Comparison of ENCODE assay signal across 8 cellular contexts in genomic region chr4:1579834-1580686, GRCh38.
DNase-seq lines count a peak whose midpoint lies in the region; ATAC-seq and TF ChIP-seq lines count a peak whose summit lies in the region.

No MANE protein-coding gene starts in this region.

- peak; percentile 91 for DNase-seq in AG09319 (ENCODE audit: extremely low read depth, low read depth)
- no peak for DNase-seq in LNCaP clone FGC (ENCODE audit: low read depth)
- DNase-seq in cardiac fibroblast (ENCODE audit: low read depth in 2 of 2) = peak in 1 of 2 donors; percentile 93
- DNase-seq in kidney epithelial cell (ENCODE audit: low read depth) = no peak
- DNase-seq in stimulated activated CD4-positive, alpha-beta T cell treated with anti-CD3 and anti-CD28 coated beads, Interleukin-1b, Interleukin-23, amount 100 ng/mL, for 48 hours = peak; percentile 96

- H3K4me3 ChIP-seq in LNCaP clone FGC (ENCODE audit: low read depth, low read length) (peak overlapping the region; percentile 34), WI38 (ENCODE audit: low read depth, low read length) (peak overlapping the region; percentile 50), cardiac fibroblast (replicated peaks in 1 of 2; ENCODE audit: low read depth in 2 of 2, low read length in 2 of 2) (peak overlapping the region; percentile 59 to 61), kidney epithelial cell (ENCODE audit: low read depth, low read length) (peak overlapping the region; percentile 37)

- H3K27me3 ChIP-seq in kidney epithelial cell (ENCODE audit: control insufficient read depth, insufficient read depth, low read length) = peaks cover 49% of the 10 kb centered on the region

- no peaks in the 10 kb centered on the region for H3K36me3 ChIP-seq in kidney epithelial cell (ENCODE audit: control insufficient read depth, insufficient read depth, low read length)

- TF ChIP-seq CTCF in AG09319 (IDR thresholded peaks at IDR 0.05; ENCODE audit: low read depth, low read length) (no peak), LNCaP clone FGC (IDR thresholded peaks at IDR 0.05; ENCODE audit: control insufficient read depth, extremely low read depth, insufficient read depth) (no peak), WI38 (IDR thresholded peaks at IDR 0.05; ENCODE audit: low read depth, low read length) (no peak), cardiac fibroblast (IDR thresholded peaks at IDR 0.05; ENCODE audit: low read depth, low read length) (no peak), kidney epithelial cell (IDR thresholded peaks at IDR 0.05; ENCODE audit: insufficient read depth, low read length, poor library complexity, severe bottlenecking) (no peak)

- peak; percentile 45 for ATAC-seq in GM19452 (IDR thresholded peaks at IDR 0.05; ENCODE audit: unreplicated experiment)
- no peak for ATAC-seq in HG02623 (IDR thresholded peaks at IDR 0.05; ENCODE audit: unreplicated experiment)

Comparison
In these comparisons a context has a peak if more than half of its experiments do, and no peak if none do; other contexts are left out.
1. DNase-seq: peak in AG09319 (single experiment) and stimulated activated CD4-positive, alpha-beta T cell treated with anti-CD3 and anti-CD28 coated beads, Interleukin-1b, Interleukin-23, amount 100 ng/mL, for 48 hours (single experiment); none in LNCaP clone FGC (single experiment) and kidney epithelial cell (single experiment).
2. Peak in every context shown above with its lines, with median percentiles within 50 percentile points of each other: H3K4me3 ChIP-seq.